In genomic region chr2:7430421-7430868, GRCh38 we compare ENCODE assay signal across 10 cellular contexts.
DNase-seq lines count a peak whose midpoint lies in the region; ATAC-seq, FAIRE-seq and TF ChIP-seq lines count a peak whose summit lies in the region.
"Had no signal": no experiment of that assay in that cellular context is flagged by ENCODE, and none has a peak within 500 bp of the region (broad histone marks: within the 10 kb centered on the region; RNA-seq: fewer than 3 reads in every experiment).

No MANE protein-coding gene starts in this region.

- DNase-seq in NCI-H146 treated with DMSO at 0.1 percent for 48 hours (lab: John Stamatoyannopoulos, UW; ENCODE audit: unreplicated experiment) (peak; percentile 69), dorsolateral prefrontal cortex (no peak), NCI-H2081 treated with DMSO at 0.1 percent for 48 hours (lab: John Stamatoyannopoulos, UW) (no peak), ascending aorta (ENCODE audit: low spot score in 2 of 2) (no peak), RCC 7860 (ENCODE audit: low spot score) (no peak)
- DNase-seq: GDM1, NCI-H446 had no signal

- FAIRE-seq in RCC 7860 (lab: Jason Lieb, UNC), result no peak

- H3K36me3 ChIP-seq in ES-I3 (ENCODE audit: insufficient read depth, low read length) (no peaks in the 10 kb centered on the region), neutrophil (no peaks in the 10 kb centered on the region), ascending aorta (no peaks in the 10 kb centered on the region)

- no peak for TF ChIP-seq CTCF in dorsolateral prefrontal cortex (IDR thresholded peaks at IDR 0.05 in 54 of 56, conservative IDR thresholded peaks at IDR 0.05 in 2 of 56; ENCODE audit: low read depth in 1 of 56, partially characterized antibody in 56 of 56)
- TF ChIP-seq CTCF in neutrophil (IDR thresholded peaks at IDR 0.05), result no peak
- no peak for TF ChIP-seq CTCF in ascending aorta (IDR thresholded peaks at IDR 0.05)

- H3K4me1 ChIP-seq in ES-I3 (ENCODE audit: insufficient read depth, low read length) (peaks cover 14% of the 10 kb centered on the region), neutrophil (ENCODE audit: control insufficient read depth in 1 of 2, insufficient read depth in 1 of 2, low read depth in 1 of 2, low read length in 1 of 2) (peaks cover 52 to 60% of the 10 kb centered on the region in 2 experiments), ascending aorta (peaks cover 0 to 2% of the 10 kb centered on the region in 2 donors)

- H3K27me3 ChIP-seq in dorsolateral prefrontal cortex, result peaks cover 0 to 12% (median 0%) of the 10 kb centered on the region in 45 donors
- peaks cover 28% of the 10 kb centered on the region for H3K27me3 ChIP-seq in neutrophil
- H3K27me3 ChIP-seq in ascending aorta, result no peaks in the 10 kb centered on the region

- intact Hi-C loops in dorsolateral prefrontal cortex (cut with DNase I) (loop anchor here in 1 of 2 donors (10.0 kb wide), 1 partner anchor 854 kb away; no protein-coding TSS in a partner anchor), ascending aorta (cut with DNase I) (no loop called here)

- peak overlapping the region in 31 of 59 donors; percentile 20 to 61 (median 48) for H3K4me3 ChIP-seq in dorsolateral prefrontal cortex
- peak overlapping the region; percentile 65 to 69 for H3K4me3 ChIP-seq in neutrophil (ENCODE audit: low read depth in 1 of 2, low read length in 1 of 2)
- peak overlapping the region in 1 of 2 donors; percentile 38 for H3K4me3 ChIP-seq in ascending aorta

- ATAC-seq in HG03280 (IDR thresholded peaks at IDR 0.05; ENCODE audit: unreplicated experiment), result no peak

- H3K9ac ChIP-seq in ES-I3 (ENCODE audit: low read depth, low read length), result peak overlapping the region; percentile 39

- H3K27ac ChIP-seq in dorsolateral prefrontal cortex (no peak overlapping the region), neutrophil (peak overlapping the region; percentile 81), ascending aorta (no peak overlapping the region)

- H3K9me3 ChIP-seq in ES-I3 (ENCODE audit: control insufficient read depth, insufficient read depth, low read length) (0 out of 2 replicates have a peak, but pooled peaks cover 4% of the 10 kb centered on the region), neutrophil (no peaks in the 10 kb centered on the region), ascending aorta (peaks cover 0 to 10% of the 10 kb centered on the region in 2 donors)
